8 cellular contexts compared by ENCODE assay signal in genomic region chr19:38336638-38337359, GRCh38. TPM values are rescaled to one million over a fixed set of nuclear protein-coding genes. Genes with fewer than 3 reads are reported as not detected.
DNase-seq lines count a peak whose midpoint lies in the region; ATAC-seq, FAIRE-seq and TF ChIP-seq lines count a peak whose summit lies in the region.

No MANE protein-coding gene starts in this region.

- H3K4me1 ChIP-seq in upper lobe of right lung: peaks cover 17% of the 10 kb centered on the region

- DNase-seq in GM12891 (ENCODE audit: insufficient read length, low spot score) (peak; percentile 82), NCI-H146 treated with DMSO at 0.1 percent for 48 hours (lab: John Stamatoyannopoulos, UW; ENCODE audit: unreplicated experiment) (peak; percentile 94), T-cell (peak; percentile 81 to 96 (median 92)), amniotic epithelial cell (ENCODE audit: low read depth) (peak; percentile 91), left cardiac atrium (peak; percentile 97), progenitor cell of endocrine pancreas (ENCODE audit: low spot score, unreplicated experiment) (peak; percentile 91), upper lobe of right lung (peak; percentile 98)

- H3K36me3 Mint-ChIP-seq in T-cell (peaks cover 6% of the 10 kb centered on the region), progenitor cell of endocrine pancreas (ENCODE audit: insufficient read depth) (peaks cover 9% of the 10 kb centered on the region)

- H3K4me3 Mint-ChIP-seq in T-cell (peak overlapping the region; percentile 88 to 93 (median 90)), progenitor cell of endocrine pancreas (ENCODE audit: low read depth) (peak overlapping the region; percentile 93)

- ATAC-seq in HG02852 (IDR thresholded peaks at IDR 0.05; ENCODE audit: unreplicated experiment) (peak; percentile 42), T-cell (replicated peaks in 1 of 4) (peak; percentile 63 to 73 (median 66)), left cardiac atrium (peak; percentile 74 to 88), upper lobe of right lung (peak; percentile 89)

- no peaks in the 10 kb centered on the region for H3K27me3 ChIP-seq in upper lobe of right lung

- H3K9me3 Mint-ChIP-seq in T-cell (no peaks in the 10 kb centered on the region), progenitor cell of endocrine pancreas (ENCODE audit: low read depth) (peaks cover 3% of the 10 kb centered on the region)

- no peaks in the 10 kb centered on the region for H3K9me3 ChIP-seq in upper lobe of right lung

- peak overlapping the region; percentile 79 for H3K4me3 ChIP-seq in upper lobe of right lung

- intact Hi-C loops in left cardiac atrium (cut with DNase I): loop anchor here (1.0 to 10.0 kb wide), 4 partner anchors 38 to 442 kb away; partner anchors contain the start of gene PSMD8 (in 1 of the 2)
- intact Hi-C loops in upper lobe of right lung (cut with DNase I): no loop called here

- H3K36me3 ChIP-seq in upper lobe of right lung: no peaks in the 10 kb centered on the region

- H3K27ac Mint-ChIP-seq in T-cell: peak overlapping the region; percentile 93 to 98
- peak overlapping the region; percentile 96 for H3K27ac Mint-ChIP-seq in progenitor cell of endocrine pancreas

- no peaks in the 10 kb centered on the region for H3K27me3 Mint-ChIP-seq in T-cell
- no peaks in the 10 kb centered on the region for H3K27me3 Mint-ChIP-seq in progenitor cell of endocrine pancreas

- POLR2A ChIA-PET in T-cell (lab: Charles Lee): interaction anchor here (0.5 to 1.0 kb wide), 2 partner anchors 37 to 66 kb away, joined by 4 to 5 read pairs; partner anchors contain the start of genes FAM98C (in 1 of the 2) and PSMD8 (in 1 of the 2)

- TF ChIP-seq CTCF in progenitor cell of endocrine pancreas (IDR thresholded peaks at IDR 0.05; ENCODE audit: unreplicated experiment) (no peak), upper lobe of right lung (IDR thresholded peaks at IDR 0.05) (no peak)

- FAIRE-seq in GM12891 (lab: Jason Lieb, UNC): peak; percentile 94

- CTCF ChIA-PET in T-cell (lab: Charles Lee): interaction anchor here (0.6 to 1.7 kb wide), 3 partner anchors 38 to 93 kb away, joined by 4 to 28 read pairs (median 7); partner anchors contain the start of genes FAM98C (in 1 of the 2) and PSMD8 (in 1 of the 2)

- H3K4me1 Mint-ChIP-seq in T-cell (peaks cover 13 to 17% (median 14%) of the 10 kb centered on the region in 3 donors), progenitor cell of endocrine pancreas (ENCODE audit: low read depth) (peaks cover 8% of the 10 kb centered on the region)

- TF ChIP-seq POLR2A in GM12891 (IDR thresholded peaks at IDR 0.05; ENCODE audit: low read depth, low read length): no peak

- peak overlapping the region; percentile 85 for H3K27ac ChIP-seq in upper lobe of right lung

TF ChIP-seq in GM12891, 5 proteins besides CTCF, POLR2A, EP300 and RAD21:
- TF ChIP-seq TAF1 (IDR thresholded peaks at IDR 0.05; ENCODE audit: low read depth, low read length): no peak
- no peak for TF ChIP-seq SPI1 (IDR thresholded peaks at IDR 0.05; ENCODE audit: low read depth, low read length)
- no peak for TF ChIP-seq PAX5 (IDR thresholded peaks at IDR 0.05; ENCODE audit: insufficient read depth, low read length, severe bottlenecking)
- no peak for TF ChIP-seq POLR2AphosphoS5 (IDR thresholded peaks at IDR 0.05; ENCODE audit: low read depth, low read length)
- no peak for TF ChIP-seq POU2F2 (IDR thresholded peaks at IDR 0.05; ENCODE audit: low read depth, low read length)

RNA-seq across cellular contexts. Expression of gene CATSPERG, which starts 1.2 kb away (rescaled TPM):
- 1.1 TPM for polyA plus RNA-seq in GM12891 (2012; ENCODE audit: low read depth, missing spikeins)
- total RNA-seq in T-cell (10 to 100 TPM; 11.1 to 27.2 (median 21.2) TPM), left cardiac atrium (1 to 10 TPM in 1 of 2 donors, under 1 TPM in 1; 0.91 to 1.9 TPM), progenitor cell of endocrine pancreas (21.0 TPM in 2 replicates), upper lobe of right lung (10.6 TPM)

RNA-seq across cellular contexts. Expression of gene KCNK6, which starts 17.2 kb away (rescaled TPM):
- 0.21 TPM for polyA plus RNA-seq in GM12891 (2012; ENCODE audit: low read depth, missing spikeins)
- 10 to 100 TPM in 3 of 5 donors, 1 to 10 TPM in 2; 4.8 to 12.9 (median 12.6) TPM for total RNA-seq in T-cell
- total RNA-seq in left cardiac atrium: 1 to 10 TPM; 2.7 to 5.5 TPM
- 0.43 and 0.53 TPM in 2 replicates for total RNA-seq in progenitor cell of endocrine pancreas
- 13.1 TPM for total RNA-seq in upper lobe of right lung

RNA-seq across cellular contexts. Expression of gene YIF1B, which starts 21.1 kb away (rescaled TPM):
- 45.1 TPM for polyA plus RNA-seq in GM12891 (2012; ENCODE audit: low read depth, missing spikeins)
- total RNA-seq in T-cell (10 to 100 TPM; 28.1 to 39.1 (median 34.1) TPM), left cardiac atrium (10 to 100 TPM; 24.2 to 31.5 TPM), progenitor cell of endocrine pancreas (29.6 and 31.3 TPM in 2 replicates), upper lobe of right lung (37.3 TPM)

RNA-seq across cellular contexts. Expression of gene C19orf33, which starts 32.7 kb away (rescaled TPM):
- not detected for polyA plus RNA-seq in GM12891 (2012; ENCODE audit: low read depth, missing spikeins)
- total RNA-seq in T-cell (1 to 10 TPM in 2 of 5 donors, under 1 TPM in 1, not detected in 2; 0.56 to 1.4 (median 1.3) TPM), left cardiac atrium (1 to 10 TPM; 2.1 to 5.9 TPM), progenitor cell of endocrine pancreas (3.0 and 3.5 TPM in 2 replicates), upper lobe of right lung (63.0 TPM)

RNA-seq across cellular contexts. Expression of gene PSMD8, which starts 37.6 kb away (rescaled TPM):
- 171 TPM for polyA plus RNA-seq in GM12891 (2012; ENCODE audit: low read depth, missing spikeins)
- total RNA-seq in T-cell: 10 to 100 TPM; 76.4 to 95.2 (median 85.8) TPM
- total RNA-seq in left cardiac atrium: 100 to 1,000 TPM; 216 to 290 TPM
- 122 and 128 TPM in 2 replicates for total RNA-seq in progenitor cell of endocrine pancreas
- 123 TPM for total RNA-seq in upper lobe of right lung

Comparison
In these comparisons a context has a peak if more than half of its experiments do, and no peak if none do; other contexts are left out.
1. Peak in every context shown above with its lines: DNase-seq, ATAC-seq, H3K4me3 ChIP-seq and H3K27ac ChIP-seq.